Comparison of ENCODE assay signal across 9 cellular contexts in genomic region chr10:116809528-116810500, GRCh38. TPM values are rescaled to one million over a fixed set of nuclear protein-coding genes. Genes with fewer than 3 reads are reported as not detected.
DNase-seq lines count a peak whose midpoint lies in the region; ATAC-seq and TF ChIP-seq lines count a peak whose summit lies in the region.
"Had no signal": no experiment of that assay in that cellular context is flagged by ENCODE, and none has a peak within 500 bp of the region (broad histone marks: within the 10 kb centered on the region; RNA-seq: fewer than 3 reads in every experiment).

No MANE protein-coding gene starts in this region.

- TF ChIP-seq CTCF in LNCaP clone FGC (IDR thresholded peaks at IDR 0.05; ENCODE audit: control insufficient read depth, extremely low read depth, insufficient read depth): peak; percentile 41
- TF ChIP-seq CTCF in brain microvascular endothelial cell (IDR thresholded peaks at IDR 0.05; ENCODE audit: low read depth, low read length, missing control alignments): peak; percentile 65
- peak; percentile 45 for TF ChIP-seq CTCF in mesothelial cell of epicardium (IDR thresholded peaks at IDR 0.05; ENCODE audit: unreplicated experiment)

- no peak overlapping the region for H3K27ac ChIP-seq in brain microvascular endothelial cell

- H3K36me3 Mint-ChIP-seq in mesothelial cell of epicardium: no peaks in the 10 kb centered on the region

- in situ Hi-C loops in brain microvascular endothelial cell (cut with HindIII; ENCODE audit: low pct_ligation_motif_present, low sequenced_read_pairs): loop anchor here (25.0 kb wide), 1 partner anchor 352 kb away; no protein-coding TSS in a partner anchor

- no peak for ATAC-seq in GM21737 (IDR thresholded peaks at IDR 0.05; ENCODE audit: unreplicated experiment)

- H3K4me3 ChIP-seq in LNCaP clone FGC (ENCODE audit: low read depth, low read length) (no peak overlapping the region), brain microvascular endothelial cell (ENCODE audit: low read depth, low read length) (no peak overlapping the region)

- H3K27ac Mint-ChIP-seq in mesothelial cell of epicardium: no peak overlapping the region

- DNase-seq in DMS 273 treated with DMSO at 0.1 percent for 48 hours (lab: John Stamatoyannopoulos, UW): peak; percentile 17
- DNase-seq in LNCaP clone FGC (ENCODE audit: low read depth): no peak
- no peak for DNase-seq in brain microvascular endothelial cell
- DNase-seq in mesothelial cell of epicardium (ENCODE audit: low spot score in 2 of 2, unreplicated experiment in 2 of 2): no peak
- DNase-seq in hippocampal formation (lab: John Stamatoyannopoulos, UW): no peak
- DNase-seq in activated CD4-positive, alpha-beta T cell treated with anti-CD3 and anti-CD28 coated beads for 1 hour: no peak
- no peak for DNase-seq in MV-4-11 (lab: John Stamatoyannopoulos, UW)
- DNase-seq: NCI-H1417 treated with DMSO at 0.1 percent for 48 hours had no signal

- peaks cover 3% of the 10 kb centered on the region for H3K4me1 Mint-ChIP-seq in mesothelial cell of epicardium

- H3K4me3 Mint-ChIP-seq in mesothelial cell of epicardium: no peak overlapping the region

- H3K36me3 ChIP-seq in brain microvascular endothelial cell (replicated peaks): no peaks in the 10 kb centered on the region

- peaks cover 32% of the 10 kb centered on the region for H3K27me3 Mint-ChIP-seq in mesothelial cell of epicardium (ENCODE audit: low read depth)

- H3K9me3 Mint-ChIP-seq in mesothelial cell of epicardium: no peaks in the 10 kb centered on the region

- no peaks in the 10 kb centered on the region for H3K27me3 ChIP-seq in brain microvascular endothelial cell (replicated peaks)

RNA-seq across cellular contexts. Expression of gene ENO4, which starts 39.5 kb away (rescaled TPM):
- total RNA-seq in mesothelial cell of epicardium: 0.97 to 2.6 TPM (median 1.9 TPM) in 3 replicates
